Comparison of ENCODE assay signal across 1 cellular context in the genomic region with DNA sequence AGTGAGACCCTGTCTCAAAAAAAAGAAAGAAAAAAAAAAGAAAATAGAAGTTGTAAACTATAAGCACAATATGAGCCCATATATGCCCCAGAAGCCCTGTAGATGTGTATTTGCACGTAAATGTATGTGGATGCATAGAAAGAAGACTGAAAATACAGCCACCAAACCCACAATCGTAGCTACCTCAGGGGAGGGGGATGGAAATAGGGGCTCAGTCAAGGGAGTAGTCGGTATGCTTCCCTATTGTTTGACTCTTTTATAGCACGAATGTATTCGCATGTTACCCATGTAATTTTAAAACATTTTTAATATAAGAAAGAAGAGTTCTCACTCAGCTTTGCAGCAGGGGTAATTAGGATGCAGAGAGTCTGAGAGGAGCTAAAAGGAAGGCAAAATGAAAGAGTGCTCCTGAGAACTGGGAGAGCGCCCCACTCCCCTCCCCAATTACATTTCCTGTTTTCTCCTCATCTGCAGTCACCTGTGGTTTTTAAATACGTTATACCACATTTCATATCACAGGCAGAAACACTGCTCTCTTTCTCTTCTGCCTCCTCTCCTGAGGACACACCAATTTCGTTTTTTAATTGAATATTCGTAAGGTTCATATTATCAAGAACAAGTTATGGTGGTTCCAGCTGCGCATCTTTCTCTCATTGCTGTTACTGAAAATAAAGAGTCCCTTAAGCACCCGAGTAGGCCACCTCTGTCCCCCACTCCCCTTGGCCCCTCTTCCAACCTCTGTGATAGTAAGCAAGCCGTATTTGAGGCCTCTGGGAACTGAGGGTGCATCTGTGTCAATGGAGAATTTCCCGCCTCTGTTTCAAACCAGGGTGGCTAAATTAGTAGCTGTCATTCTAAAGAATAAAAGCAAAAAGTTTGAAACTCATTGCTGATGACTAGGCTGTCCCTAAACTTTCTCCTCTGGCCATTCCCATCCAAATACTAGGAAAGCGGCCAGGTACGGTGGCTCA.
TF ChIP-seq lines count a peak whose summit lies in the region.

No MANE protein-coding gene starts in this region.

TF ChIP-seq in GM23338, 12 proteins besides CTCF, POLR2A, EP300 and RAD21 (continued from another document):
- TF ChIP-seq ZNF462 (CRISPR knock-in tag; IDR thresholded peaks at IDR 0.05) (no peak), CREB1 (CRISPR knock-in tag; IDR thresholded peaks at IDR 0.05; ENCODE audit: low read depth) (no peak), ZNF114 (CRISPR knock-in tag; IDR thresholded peaks at IDR 0.05) (no peak)
